In the genomic region with DNA sequence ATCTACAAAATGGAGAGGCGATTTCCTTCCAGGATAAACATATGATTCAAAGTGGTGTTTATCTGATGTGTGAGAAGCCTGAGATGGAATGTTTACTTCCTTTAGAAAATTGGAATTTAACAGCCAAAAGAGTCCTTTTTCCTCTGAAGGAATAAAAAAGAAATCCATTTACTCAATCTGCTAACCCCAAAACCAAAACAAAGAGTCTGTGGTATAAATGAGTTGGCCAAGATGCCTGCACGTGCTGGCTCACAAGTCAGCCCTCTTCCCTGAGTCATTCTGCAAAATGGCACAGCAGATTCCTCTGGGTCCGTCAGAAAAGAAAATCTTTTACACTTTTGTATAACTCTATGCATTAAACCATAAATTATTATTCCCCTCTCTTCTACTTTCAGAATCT, we compare ENCODE assay signal across 13 cellular contexts.
A peak's percentile ranks its signal among the peaks of the same experiment; 100 is the strongest.
DNase-seq lines count a peak whose midpoint lies in the region; ATAC-seq and TF ChIP-seq lines count a peak whose summit lies in the region.
"Had no signal": no experiment of that assay in that cellular context is flagged by ENCODE, and none has a peak within 500 bp of the region (broad histone marks: within the 10 kb centered on the region; RNA-seq: fewer than 3 reads in every experiment).

No MANE protein-coding gene starts in this region.

- H3K9me3 ChIP-seq in MG63 (no peaks in the 10 kb centered on the region), smooth muscle cell (replicated peaks; ENCODE audit: low read depth) (no peaks in the 10 kb centered on the region)
- H3K9me3 ChIP-seq: gastroesophageal sphincter had no signal

- H3K4me3 ChIP-seq in MG63 (no peak overlapping the region), smooth muscle cell (no peak overlapping the region)
- H3K4me3 ChIP-seq: gastroesophageal sphincter had no signal

- no peak overlapping the region for H3K27ac ChIP-seq in smooth muscle cell (ENCODE audit: low read depth)

- H3K4me2 ChIP-seq in smooth muscle cell, result peak overlapping the region; percentile 10

- 23% methylated on average over 3 of the region's 3 CpGs for WGBS in smooth muscle cell (ENCODE audit: low lambda C conversion rate)

- H3K27me3 ChIP-seq in MG63 (no peaks in the 10 kb centered on the region), smooth muscle cell (ENCODE audit: low read depth) (peaks cover 12% of the 10 kb centered on the region)
- H3K27me3 ChIP-seq: gastroesophageal sphincter had no signal

- H3K4me1 ChIP-seq in smooth muscle cell (ENCODE audit: low read depth), result peaks cover 7% of the 10 kb centered on the region

- H3K36me3 ChIP-seq in MG63, result no peaks in the 10 kb centered on the region
- no peaks in the 10 kb centered on the region for H3K36me3 ChIP-seq in smooth muscle cell (ENCODE audit: low read depth)
- H3K36me3 ChIP-seq: gastroesophageal sphincter had no signal

- H4K20me1 ChIP-seq in smooth muscle cell (ENCODE audit: low read depth), result no peaks in the 10 kb centered on the region

- DNase-seq in Daoy (ENCODE audit: low read depth) (peak; percentile 82), MG63 (peak; percentile 88), dedifferentiated amniotic fluid mesenchymal stem cell (ENCODE audit: extremely low spot score) (peak; percentile 63), smooth muscle cell (lab: John Stamatoyannopoulos, UW; ENCODE audit: unreplicated experiment) (no peak), pons (ENCODE audit: low spot score) (no peak), medulla oblongata (ENCODE audit: extremely low spot score) (no peak)
- DNase-seq: activated CD4-positive, CD25-positive, alpha-beta regulatory T cell treated with anti-CD3 and anti-CD28 coated beads, Interleukin-2, amount 50 U/mL, for 72 hours; central memory CD4-positive, alpha-beta T cell; NCI-H1092 treated with DMSO at 0.1 percent for 48 hours; SHP77 treated with DMSO at 0.1 percent for 48 hours had no signal

- no peaks in the 10 kb centered on the region for H3K79me2 ChIP-seq in smooth muscle cell (ENCODE audit: low read depth)

- H3K9ac ChIP-seq in smooth muscle cell (ENCODE audit: low read depth), result no peak overlapping the region

- no peak overlapping the region for H2AFZ ChIP-seq in smooth muscle cell (ENCODE audit: low read depth)

- ATAC-seq in HG03025 (IDR thresholded peaks at IDR 0.05; ENCODE audit: low FRiP score, unreplicated experiment) (no peak), HG02938 (IDR thresholded peaks at IDR 0.05; ENCODE audit: unreplicated experiment) (no peak)
- ATAC-seq: gastroesophageal sphincter had no signal

- no peak for TF ChIP-seq CTCF in smooth muscle cell (IDR thresholded peaks at IDR 0.05; ENCODE audit: borderline replicate concordance, insufficient read depth, poor library complexity, severe bottlenecking)

- H3F3A ChIP-seq in smooth muscle cell (ENCODE audit: low read depth), result no peaks in the 10 kb centered on the region

Comparison
In these comparisons a context has a peak if more than half of its experiments do, and no peak if none do; other contexts are left out.
1. DNase-seq: peak in Daoy (single experiment), MG63 (single experiment) and dedifferentiated amniotic fluid mesenchymal stem cell (single experiment); none in smooth muscle cell (single experiment), pons (single experiment) and medulla oblongata (single experiment).